In genomic region chr12:102726686-102727085, GRCh38 we compare ENCODE assay signal across 21 cellular contexts.
A peak's percentile ranks its signal among the peaks of the same experiment; 100 is the strongest.
DNase-seq lines count a peak whose midpoint lies in the region; ATAC-seq and FAIRE-seq lines count a peak whose summit lies in the region.
"Had no signal": no experiment of that assay in that cellular context is flagged by ENCODE, and none has a peak within 500 bp of the region (broad histone marks: within the 10 kb centered on the region; RNA-seq: fewer than 3 reads in every experiment).

No MANE protein-coding gene starts in this region.

- peaks cover 0 to 34% (median 26%) of the 10 kb centered on the region in 10 experiments; a peak in 16 of 20 replicates for H3K4me1 ChIP-seq in BLaER1 treated with 17β-estradiol and CSF1 and Interleukin-3, amounts not matched to agents 10 nM and 100 nM
- no peaks in the 10 kb centered on the region for H3K4me1 ChIP-seq in GM23248 (ENCODE audit: insufficient read depth)
- H3K4me1 ChIP-seq: BE2C, HAP-1 had no signal

- peaks cover 11 to 27% of the 10 kb centered on the region in 2 donors for H3K4me1 Mint-ChIP-seq in stimulated activated naive B cell treated with anti-CD40 and anti-IgM and Interleukin-4, amounts not matched to agents 10 μg/mL and 1 μg/mL and 100 μg/mL, for 72 hours
- H3K4me1 Mint-ChIP-seq: CD14-positive monocyte; CD4-positive, alpha-beta memory T cell had no signal

- H3K4me2 ChIP-seq in BLaER1 treated with 17β-estradiol and CSF1 and Interleukin-3, amounts not matched to agents 10 nM and 100 nM: peak overlapping the region in 9 of 11 experiments; percentile 4 to 73 (median 44); a peak in 15 of 22 replicates
- H3K4me2 ChIP-seq in GM23248 (ENCODE audit: unreplicated experiment): no peak overlapping the region

- peaks cover 0 to 1% of the 10 kb centered on the region in 2 donors for H3K9me3 Mint-ChIP-seq in stimulated activated naive B cell treated with anti-CD40 and anti-IgM and Interleukin-4, amounts not matched to agents 10 μg/mL and 1 μg/mL and 100 μg/mL, for 72 hours

- WGBS in GM23248 (ENCODE audit: low coverage in 1 of 2, low lambda C conversion rate in 2 of 2, missing lambda C conversion rate in 2 of 2), 2 experiments: 38 to 45% methylated on average over 4 of the region's 4 CpGs

- no peaks in the 10 kb centered on the region for H3F3A ChIP-seq in GM23248 (ENCODE audit: insufficient read depth)

- H3K36me3 ChIP-seq in BLaER1 treated with 17β-estradiol and CSF1 and Interleukin-3, amounts not matched to agents 10 nM and 100 nM: no peaks in the 10 kb centered on the region
- H3K36me3 ChIP-seq in GM23248 (ENCODE audit: low read depth): no peaks in the 10 kb centered on the region
- H3K36me3 ChIP-seq: BE2C, HAP-1 had no signal

- no peaks in the 10 kb centered on the region for H3K79me2 ChIP-seq in GM23248 (ENCODE audit: insufficient read depth)

- FAIRE-seq in GM18507 (lab: Jason Lieb, UNC): peak; percentile 5
- FAIRE-seq: GM12878, H1, HepG2 had no signal

- no peak overlapping the region for H3K9ac ChIP-seq in BLaER1 treated with 17β-estradiol and CSF1 and Interleukin-3, amounts not matched to agents 10 nM and 100 nM
- no peak overlapping the region for H3K9ac ChIP-seq in GM23248

- no peak overlapping the region for H3K27ac Mint-ChIP-seq in stimulated activated naive B cell treated with anti-CD40 and anti-IgM and Interleukin-4, amounts not matched to agents 10 μg/mL and 1 μg/mL and 100 μg/mL, for 72 hours
- H3K27ac Mint-ChIP-seq: CD14-positive monocyte; CD4-positive, alpha-beta memory T cell; IgD-negative memory B cell had no signal

- no peaks in the 10 kb centered on the region for H3K27me3 ChIP-seq in BLaER1 treated with 17β-estradiol and CSF1 and Interleukin-3, amounts not matched to agents 10 nM and 100 nM
- H3K27me3 ChIP-seq in GM23248 (replicated peaks; ENCODE audit: insufficient read depth): no peaks in the 10 kb centered on the region
- H3K27me3 ChIP-seq: BE2C had no signal

- peaks cover 0 to 5% of the 10 kb centered on the region in 2 donors for H3K27me3 Mint-ChIP-seq in stimulated activated naive B cell treated with anti-CD40 and anti-IgM and Interleukin-4, amounts not matched to agents 10 μg/mL and 1 μg/mL and 100 μg/mL, for 72 hours
- H3K27me3 Mint-ChIP-seq: CD4-positive, alpha-beta memory T cell; IgD-negative memory B cell had no signal

- no peaks in the 10 kb centered on the region for H4K20me1 ChIP-seq in BLaER1 treated with 17β-estradiol and CSF1 and Interleukin-3, amounts not matched to agents 10 nM and 100 nM
- no peaks in the 10 kb centered on the region for H4K20me1 ChIP-seq in GM23248 (ENCODE audit: insufficient read depth)

- H3K4me3 ChIP-seq in BLaER1 treated with 17β-estradiol and CSF1 and Interleukin-3, amounts not matched to agents 10 nM and 100 nM: no peak overlapping the region
- H3K4me3 ChIP-seq in GM23248: no peak overlapping the region
- H3K4me3 ChIP-seq: GM12878, HAP-1 had no signal

- no peak overlapping the region for H3K27ac ChIP-seq in BLaER1 treated with 17β-estradiol and CSF1 and Interleukin-3, amounts not matched to agents 10 nM and 100 nM
- no peak overlapping the region for H3K27ac ChIP-seq in GM23248

- in situ Hi-C loops in GM23248 (cut with MboI): no loop called here

- ATAC-seq in stimulated activated naive B cell treated with anti-CD40 and anti-IgM and Interleukin-4, amounts not matched to agents 10 μg/mL and 1 μg/mL and 100 μg/mL, for 72 hours (replicated peaks): peak; percentile 64 to 65
- ATAC-seq: GM12878, HepG2 had no signal

- peaks cover 0 to 11% (median 0%) of the 10 kb centered on the region in 11 experiments; a peak in 2 of 22 replicates for H3K9me3 ChIP-seq in BLaER1 treated with 17β-estradiol and CSF1 and Interleukin-3, amounts not matched to agents 10 nM and 100 nM (replicated peaks in 1 of 11)
- no peaks in the 10 kb centered on the region for H3K9me3 ChIP-seq in GM23248 (ENCODE audit: low read depth)
- H3K9me3 ChIP-seq: BE2C, HAP-1 had no signal

- no peak overlapping the region for H2AFZ ChIP-seq in GM23248

- no peaks in the 10 kb centered on the region for H3K36me3 Mint-ChIP-seq in stimulated activated naive B cell treated with anti-CD40 and anti-IgM and Interleukin-4, amounts not matched to agents 10 μg/mL and 1 μg/mL and 100 μg/mL, for 72 hours
- H3K36me3 Mint-ChIP-seq: CD14-positive monocyte; CD4-positive, alpha-beta memory T cell; IgD-negative memory B cell had no signal

- DNase-seq in GM18507 (ENCODE audit: extremely low spot score, insufficient read length, low read depth) (no peak), MV-4-11 (lab: John Stamatoyannopoulos, UW) (peak; percentile 31), NCI-H524 treated with DMSO at 0.1 percent for 48 hours (lab: John Stamatoyannopoulos, UW) (no peak), mucosa of gallbladder (ENCODE audit: low spot score) (no peak), cerebellar cortex (ENCODE audit: low spot score) (no peak), GM23248 (no peak)
- DNase-seq in stimulated activated naive B cell treated with anti-CD40 and anti-IgM and Interleukin-4, amounts not matched to agents 10 μg/mL and 1 μg/mL and 100 μg/mL, for 72 hours: no peak
- DNase-seq: BE2C; CD4-positive, alpha-beta memory T cell; DMS153; DMS79; GF-D8; Karpas-422; KBM-7 had no signal

- H3K4me3 Mint-ChIP-seq in stimulated activated naive B cell treated with anti-CD40 and anti-IgM and Interleukin-4, amounts not matched to agents 10 μg/mL and 1 μg/mL and 100 μg/mL, for 72 hours: no peak overlapping the region
- H3K4me3 Mint-ChIP-seq: CD14-positive monocyte; CD4-positive, alpha-beta memory T cell; IgD-negative memory B cell had no signal

- no peaks in the 10 kb centered on the region for H3K9me2 ChIP-seq in GM23248 (ENCODE audit: insufficient read depth)
